15 cellular contexts compared by ENCODE assay signal in genomic region chr13:75339635-75340374, GRCh38.
DNase-seq lines count a peak whose midpoint lies in the region; ATAC-seq, FAIRE-seq and TF ChIP-seq lines count a peak whose summit lies in the region.
"Had no signal": no experiment of that assay in that cellular context is flagged by ENCODE, and none has a peak within 500 bp of the region (broad histone marks: within the 10 kb centered on the region; RNA-seq: fewer than 3 reads in every experiment).

No MANE protein-coding gene starts in this region.

- H2BK15ac ChIP-seq in H9 (ENCODE audit: low read depth, low read length) = no peak overlapping the region

- no peaks in the 10 kb centered on the region for H4K20me1 ChIP-seq in H9 (ENCODE audit: control insufficient read depth, insufficient read depth, insufficient read length)
- no peaks in the 10 kb centered on the region for H4K20me1 ChIP-seq in HepG2 (ENCODE audit: insufficient read depth, low read length)

- no peak overlapping the region for H3K23ac ChIP-seq in H9 (ENCODE audit: insufficient read length, low read depth, low read length)

- H2BK12ac ChIP-seq in H9 (ENCODE audit: insufficient read length, low read depth, low read length) = no peak overlapping the region

- H3K36me3 ChIP-seq in HepG2 (replicated peaks in 1 of 2; ENCODE audit: control insufficient read depth in 1 of 2, insufficient read depth in 2 of 2, low read length in 2 of 2) (peaks cover 15 to 41% of the 10 kb centered on the region in 2 experiments), adrenal gland (replicated peaks in 1 of 2) (peaks cover 0 to 54% of the 10 kb centered on the region in 2 donors)

- peak; percentile 39 for FAIRE-seq in HepG2 (lab: Jason Lieb, UNC)
- FAIRE-seq: A549, H1 had no signal

- TF ChIP-seq CTCF in H9 (conservative IDR thresholded peaks at IDR 0.05) (no peak), HepG2 (CRISPR knock-in tag; IDR thresholded peaks at IDR 0.05) (no peak), adrenal gland (IDR thresholded peaks at IDR 0.05) (no peak)

- H3K27ac ChIP-seq in H9 (ENCODE audit: insufficient read length, low read depth, low read length) (no peak overlapping the region), HepG2 (ENCODE audit: extremely low read length, insufficient read depth, low read length) (peak overlapping the region; percentile 71), adrenal gland (no peak overlapping the region)
- H3K27ac ChIP-seq: A549, C4-2B, HL-60 had no signal

- no peak overlapping the region for H4K5ac ChIP-seq in H9 (ENCODE audit: insufficient read length, low read depth, low read length)

- H2BK5ac ChIP-seq in H9 (ENCODE audit: insufficient read length, low read length) = no peak overlapping the region

- H3K27me3 ChIP-seq in H9 (ENCODE audit: insufficient read depth, low read length) = no peaks in the 10 kb centered on the region
- no peaks in the 10 kb centered on the region for H3K27me3 ChIP-seq in HepG2 (ENCODE audit: control insufficient read depth in 1 of 2, insufficient read depth in 2 of 2, low read length in 2 of 2)
- H3K27me3 ChIP-seq in adrenal gland = no peaks in the 10 kb centered on the region
- H3K27me3 ChIP-seq: BE2C had no signal

- TF ChIP-seq RAD21 in HepG2 (CRISPR knock-in tag; IDR thresholded peaks at IDR 0.05) = peak; percentile 26; the same call in 1 of the 2 replicates

- H3K14ac ChIP-seq in H9 (ENCODE audit: insufficient read depth, low read length) = no peak overlapping the region

- H2BK20ac ChIP-seq in H9 (ENCODE audit: low read depth, low read length, poor library complexity, severe bottlenecking) = no peak overlapping the region

- no peak overlapping the region for H3T11ph ChIP-seq in H9 (ENCODE audit: low read length)

- ATAC-seq in HepG2 (peak; percentile 94), HG02642 (IDR thresholded peaks at IDR 0.05; ENCODE audit: poor library complexity, unreplicated experiment) (no peak), left cardiac atrium (no peak)
- ATAC-seq: A549 had no signal

- intact Hi-C loops in HepG2 (cut with micrococcal nuclease; ENCODE audit: unreplicated experiment) (no loop called here), adrenal gland (cut with DNase I) (no loop called here), left cardiac atrium (cut with DNase I) (no loop called here)

- WGBS in H9 (ENCODE audit: extremely low coverage, insufficient read length, low lambda C conversion rate) = no CpG with 5 or more reads among the region's 7 CpGs
- 18% methylated on average over 7 of the region's 7 CpGs for WGBS in HepG2 (ENCODE audit: low lambda C conversion rate)
- WGBS in adrenal gland, 4 donors = 95 to 96% (median 95%) methylated on average over 7 of the region's 7 CpGs

- H3K36me3 Mint-ChIP-seq in H9 (ENCODE audit: insufficient read depth in 1 of 3, low read depth in 3 of 3) = peaks cover 16 to 21% (median 18%) of the 10 kb centered on the region in 3 experiments; a peak in 6 of 7 replicates

- BruUV-seq in HepG2 (replicated peaks; lab: Mats Ljungman, UMichigan) = no TSS peak

- H2AFZ ChIP-seq in H9 (ENCODE audit: low read length) (no peak overlapping the region), HepG2 (ENCODE audit: low read length) (no peak overlapping the region)

- TF ChIP-seq POLR2A in HepG2 (IDR thresholded peaks at IDR 0.05; ENCODE audit: insufficient read depth in 1 of 2, low read depth in 2 of 2, low read length in 2 of 2) (no peak), adrenal gland (IDR thresholded peaks at IDR 0.05) (no peak)

- no peak overlapping the region for H4K8ac ChIP-seq in H9 (replicated peaks; ENCODE audit: insufficient read length, low read depth, low read length)

- peak overlapping the region in 2 of 3 experiments; percentile 13 to 42; a peak in 4 of 7 replicates for H3K27ac Mint-ChIP-seq in H9
- H3K27ac Mint-ChIP-seq: CD4-positive, alpha-beta memory T cell had no signal

- TF ChIP-seq EP300 in HepG2 (IDR thresholded peaks at IDR 0.05; ENCODE audit: low read depth in 2 of 2, low read length in 2 of 2) (peak; percentile 62 to 95; a peak in 3 of 4 replicates), HepG2 (CRISPR knock-in tag; IDR thresholded peaks at IDR 0.05; ENCODE audit: borderline replicate concordance) (peak; percentile 76; the same call in 1 of the 2 replicates)

- peaks cover 4 to 8% of the 10 kb centered on the region in 2 experiments for H3K4me1 Mint-ChIP-seq in H9
- H3K4me1 Mint-ChIP-seq: CD4-positive, alpha-beta memory T cell had no signal

- DNase-seq in H9 (no peak), HuH-7.5 (ENCODE audit: low spot score) (peak; percentile 12), HepG2 (ENCODE audit: low spot score) (peak; percentile 96), adrenal gland (no peak), left cardiac atrium (no peak)
- DNase-seq: BE2C; CD4-positive, alpha-beta memory T cell; DMS53; GF-D8; HCEC 1CT had no signal

- no peaks in the 10 kb centered on the region for H3K23me2 ChIP-seq in H9 (ENCODE audit: insufficient read length, low read depth, low read length, poor library complexity, severe bottlenecking)

- H3K4me3 ChIP-seq in HepG2 (replicated peaks in 1 of 3; ENCODE audit: insufficient read depth in 1 of 3, low read depth in 2 of 3, low read length in 3 of 3) (no peak overlapping the region), adrenal gland (no peak overlapping the region)
- H3K4me3 ChIP-seq: A549 had no signal

- H3K79me2 ChIP-seq in H9 (ENCODE audit: insufficient read depth, low read length) (no peaks in the 10 kb centered on the region), HepG2 (ENCODE audit: insufficient read depth, low read length) (peaks cover 2% of the 10 kb centered on the region)

- CTCF ChIA-PET in HepG2 (lab: Yijun Ruan, JAX; ENCODE audit: low intra/inter-chr PET ratio, low total read pairs) = no interaction called here

- H3K4me3 Mint-ChIP-seq in H9 = no peak overlapping the region
- H3K4me3 Mint-ChIP-seq: CD4-positive, alpha-beta memory T cell had no signal

- H3K9me3 ChIP-seq in H9 (ENCODE audit: control insufficient read depth, low read depth, low read length) (no peaks in the 10 kb centered on the region), HepG2 (ENCODE audit: low read length) (no peaks in the 10 kb centered on the region), adrenal gland (replicated peaks in 1 of 3) (no peaks in the 10 kb centered on the region)
- H3K9me3 ChIP-seq: A549, BE2C had no signal

- no peak overlapping the region for H3K56ac ChIP-seq in H9 (ENCODE audit: insufficient read length, low read depth, low read length)

- no peak overlapping the region for H4K91ac ChIP-seq in H9 (ENCODE audit: insufficient read length, low read depth, low read length)

- no peaks in the 10 kb centered on the region for H3K27me3 Mint-ChIP-seq in H9 (ENCODE audit: low read depth)

- no peaks in the 10 kb centered on the region for H3K79me1 ChIP-seq in H9 (ENCODE audit: insufficient read depth, low read depth, low read length, poor library complexity, severe bottlenecking)

- H3K4me2 ChIP-seq in H9 (ENCODE audit: insufficient read depth, insufficient read length, low read length) (no peak overlapping the region), HepG2 (ENCODE audit: low read depth, low read length) (peak overlapping the region; percentile 20; the same call in 1 of the 2 replicates)
- H3K4me2 ChIP-seq: A549 had no signal

- no peak overlapping the region for H3K4ac ChIP-seq in H9 (ENCODE audit: low read depth, low read length)

- H3K9ac ChIP-seq in H9 (ENCODE audit: extremely low read depth, insufficient read length, low read length) (no peak overlapping the region), HepG2 (ENCODE audit: insufficient read depth, low read depth, low read length) (no peak overlapping the region; the same call in 1 of the 2 replicates)

- no peaks in the 10 kb centered on the region for H3K9me3 Mint-ChIP-seq in H9

- H3K18ac ChIP-seq in H9 (ENCODE audit: insufficient read length, low read depth, low read length) = no peak overlapping the region

- H3K4me1 ChIP-seq in H9 (ENCODE audit: insufficient read depth, low read length) (no peaks in the 10 kb centered on the region), HepG2 (ENCODE audit: insufficient read depth, low read length) (peaks cover 40% of the 10 kb centered on the region), adrenal gland (replicated peaks in 1 of 2) (peaks cover 0 to 4% of the 10 kb centered on the region in 2 donors)
- H3K4me1 ChIP-seq: A549, BE2C had no signal

- no peak overlapping the region for H2AK5ac ChIP-seq in H9 (ENCODE audit: insufficient read length, low read length)

- in situ Hi-C loops in HepG2 (cut with HindIII; ENCODE audit: extremely low pct_ligation_motif_present, low pct_unique_long_range_greater_than_20kb) = no loop called here

- POLR2A ChIA-PET in HepG2 (lab: Yijun Ruan, JAX) = interaction anchor here (0.6 to 1.4 kb wide), 9 partner anchors 9 to 142 kb away, joined by 3 to 12 read pairs (median 3); partner anchors contain the start of gene TBC1D4

- no peak overlapping the region for H2BK120ac ChIP-seq in H9 (ENCODE audit: low read depth, low read length, poor library complexity, severe bottlenecking)

TF ChIP-seq in HepG2, 621 proteins besides CTCF, POLR2A, EP300 and RAD21 (continues in another document):
- TF ChIP-seq HNF1A (IDR thresholded peaks at IDR 0.05; ENCODE audit: low read depth) (peak; percentile 58), HNF1A (CRISPR knock-in tag; IDR thresholded peaks at IDR 0.05; ENCODE audit: borderline replicate concordance) (peak; percentile 70; the same call in 1 of the 2 replicates)

Comparison
In these comparisons a context has a peak if more than half of its experiments do, and no peak if none do; other contexts are left out.
1. DNase-seq: peak in HuH-7.5 (single experiment) and HepG2 (single experiment); none in H9 (single experiment), adrenal gland (0 of 7) and left cardiac atrium (single experiment).